ENCODE assay signal across 23 cellular contexts in genomic region chr9:122197334-122197872, GRCh38. TPM values are rescaled to one million over a fixed set of nuclear protein-coding genes. Genes with fewer than 3 reads are reported as not detected.
DNase-seq lines count a peak whose midpoint lies in the region; ATAC-seq and TF ChIP-seq lines count a peak whose summit lies in the region.
"Had no signal": no experiment of that assay in that cellular context is flagged by ENCODE, and none has a peak within 500 bp of the region (broad histone marks: within the 10 kb centered on the region; RNA-seq: fewer than 3 reads in every experiment).

No MANE protein-coding gene starts in this region.

- no peak overlapping the region for H2BK5ac ChIP-seq in neuronal stem cell (ENCODE audit: low read length)

- peaks cover 0 to 78% (median 0%) of the 10 kb centered on the region in 3 experiments for H3K27me3 ChIP-seq in neuronal stem cell (ENCODE audit: control insufficient read depth in 3 of 3, insufficient read depth in 3 of 3, low read depth in 1 of 3, low read length in 3 of 3)
- H3K27me3 ChIP-seq in psoas muscle (ENCODE audit: insufficient read depth in 3 of 3, low read length in 2 of 3) = no peaks in the 10 kb centered on the region
- H3K27me3 ChIP-seq: BLaER1 had no signal

- no peak overlapping the region for H2BK12ac ChIP-seq in neuronal stem cell (ENCODE audit: low read length)

- peak overlapping the region; percentile 5 for H3K18ac ChIP-seq in neuronal stem cell (ENCODE audit: low read length)

- no peak overlapping the region for H2AK5ac ChIP-seq in neuronal stem cell (ENCODE audit: low read depth, low read length)

- no peak overlapping the region for H3K4ac ChIP-seq in neuronal stem cell (ENCODE audit: low read length)

- H3K4me2 ChIP-seq in neuronal stem cell (ENCODE audit: insufficient read depth, low read length, poor library complexity, severe bottlenecking) = no peak overlapping the region
- H3K4me2 ChIP-seq: BLaER1 had no signal

- H4K91ac ChIP-seq in neuronal stem cell (ENCODE audit: low read depth, low read length, poor library complexity) = no peak overlapping the region

- H3K4me3 ChIP-seq in neuronal stem cell (ENCODE audit: low read length in 2 of 2) (no peak overlapping the region), psoas muscle (no peak overlapping the region)
- H3K4me3 ChIP-seq: BLaER1, SK-N-MC, skin epidermis had no signal

- WGBS in neuronal stem cell (ENCODE audit: extremely low coverage in 2 of 2, insufficient read length in 2 of 2, insufficient replicate concordance in 1 of 2), 2 donors = no CpG with 5 or more reads among the region's 10 CpGs
- 65 to 67% (median 66%) methylated on average over 10 of the region's 10 CpGs for WGBS in psoas muscle, 3 donors

- ATAC-seq in GM21529 (IDR thresholded peaks at IDR 0.05; ENCODE audit: unreplicated experiment) = peak; percentile 40
- no peak for ATAC-seq in GM18519 (IDR thresholded peaks at IDR 0.05; ENCODE audit: low FRiP score, unreplicated experiment)
- no peak for ATAC-seq in psoas muscle
- ATAC-seq: activated CD4-positive, alpha-beta T cell treated with anti-CD3 and anti-CD28 coated beads for 36 hours had no signal

- intact Hi-C loops in psoas muscle (cut with DNase I) = no loop called here

- no peak overlapping the region for H3K23ac ChIP-seq in neuronal stem cell (ENCODE audit: low read depth, low read length, poor library complexity)

- H2BK120ac ChIP-seq in neuronal stem cell (ENCODE audit: low read depth, low read length) = no peak overlapping the region

- H3K4me1 ChIP-seq in neuronal stem cell (ENCODE audit: control insufficient read depth in 2 of 2, insufficient read depth in 1 of 2, low read depth in 1 of 2, low read length in 2 of 2) (peaks cover 0 to 4% of the 10 kb centered on the region in 2 donors), psoas muscle (no peaks in the 10 kb centered on the region)
- H3K4me1 ChIP-seq: BLaER1, parathyroid adenoma had no signal

- no peaks in the 10 kb centered on the region for H3K79me1 ChIP-seq in neuronal stem cell (ENCODE audit: low read depth, low read length)

- DNase-seq in NCI-H187 (lab: John Stamatoyannopoulos, UW) (peak; percentile 41 to 79), NCI-H69 (lab: John Stamatoyannopoulos, UW) (peak; percentile 94), neuronal stem cell (ENCODE audit: low spot score) (no peak), KG1 (lab: John Stamatoyannopoulos, UW) (no peak), psoas muscle (no peak)
- DNase-seq: activated CD4-positive, alpha-beta T cell treated with anti-CD3 and anti-CD28 coated beads for 36 hours; activated naive CD4-positive, alpha-beta T cell treated with anti-CD3 and anti-CD28 coated beads, Interleukin-2, amount 10 ng/mL, durations not matched to agents 7 days and 5 days; cortex of kidney; DND-41; H9; Kasumi-1; NCI-H2029; T1000 had no signal

- no peaks in the 10 kb centered on the region for H3K9me3 ChIP-seq in neuronal stem cell (replicated peaks in 1 of 2; ENCODE audit: control insufficient read depth in 2 of 2, insufficient read depth in 1 of 2, low read depth in 1 of 2, low read length in 2 of 2)
- no peaks in the 10 kb centered on the region for H3K9me3 ChIP-seq in psoas muscle
- H3K9me3 ChIP-seq: BLaER1 had no signal

- TF ChIP-seq CTCF in psoas muscle (IDR thresholded peaks at IDR 0.05) = no peak

- H3K27ac ChIP-seq in neuronal stem cell (replicated peaks; ENCODE audit: low read length) (no peak overlapping the region), psoas muscle (no peak overlapping the region)
- H3K27ac ChIP-seq: BLaER1, parathyroid adenoma, SK-N-MC, skin epidermis had no signal

- no peak overlapping the region for H2AFZ ChIP-seq in neuronal stem cell (ENCODE audit: low read length)
- H2AFZ ChIP-seq: parathyroid adenoma had no signal

- H4K8ac ChIP-seq in neuronal stem cell (ENCODE audit: low read depth, low read length) = no peak overlapping the region

- peak overlapping the region; percentile 33 for H3K14ac ChIP-seq in neuronal stem cell (ENCODE audit: low read length)

- no peak overlapping the region for H2BK15ac ChIP-seq in neuronal stem cell (ENCODE audit: low read length)

- no peak overlapping the region for H3K9ac ChIP-seq in neuronal stem cell (ENCODE audit: low read depth, low read length, poor library complexity)
- H3K9ac ChIP-seq: BLaER1, parathyroid adenoma had no signal

- H3K36me3 ChIP-seq in neuronal stem cell (replicated peaks in 1 of 2; ENCODE audit: control insufficient read depth in 2 of 2, insufficient read depth in 2 of 2, low read length in 2 of 2) = no peaks in the 10 kb centered on the region
- H3K36me3 ChIP-seq in psoas muscle (ENCODE audit: insufficient read depth in 1 of 2, low read depth in 1 of 2) = no peaks in the 10 kb centered on the region
- H3K36me3 ChIP-seq: BLaER1 had no signal

RNA-seq across cellular contexts. Expression of gene LHX6, which starts 31.4 kb away (rescaled TPM):
- 0.04 TPM for polyA plus RNA-seq in neuronal stem cell (2013, experiment 1 of 2)
- polyA plus RNA-seq in neuronal stem cell (2013, experiment 2 of 2) = 0.12 TPM
- total RNA-seq in psoas muscle = 1 to 10 TPM; 1.3 to 6.0 (median 3.0) TPM
- polyA plus RNA-seq in psoas muscle = 1 to 10 TPM in 2 of 3 donors, under 1 TPM in 1; 1.00 to 2.4 (median 1.6) TPM
- total RNA-seq: OCI-LY7 had no signal

RNA-seq across cellular contexts. Expression of gene MORN5, which starts 37.7 kb away (rescaled TPM):
- polyA plus RNA-seq in neuronal stem cell (2013, experiment 1 of 2) = 0.61 TPM
- polyA plus RNA-seq in neuronal stem cell (2013, experiment 2 of 2) = 1.4 TPM
- total RNA-seq in psoas muscle = not detected
- polyA plus RNA-seq in psoas muscle = not detected
- total RNA-seq: activated CD4-positive, alpha-beta T cell treated with anti-CD3 and anti-CD28 coated beads for 36 hours; endothelial cell of umbilical vein; H9; liver; myocyte; OCI-LY7 had no signal
- polyA plus RNA-seq: endothelial cell of umbilical vein, liver had no signal

RNA-seq across cellular contexts. Expression of gene NDUFA8, which starts 37.8 kb away (rescaled TPM):
- 74.6 TPM for polyA plus RNA-seq in neuronal stem cell (2013, experiment 1 of 2)
- 76.8 TPM for polyA plus RNA-seq in neuronal stem cell (2013, experiment 2 of 2)
- total RNA-seq in psoas muscle = 100 to 1,000 TPM in 3 of 4 donors, 10 to 100 TPM in 1; 78.9 to 148 (median 124) TPM
- polyA plus RNA-seq in psoas muscle = 100 to 1,000 TPM; 191 to 257 (median 231) TPM

Comparison
In these comparisons a context has a peak if more than half of its experiments do, and no peak if none do; other contexts are left out.
1. DNase-seq: peak in NCI-H187 (2 of 2) and NCI-H69 (single experiment); none in neuronal stem cell (single experiment), KG1 (single experiment) and psoas muscle (0 of 2).